Comparison of ENCODE assay signal across 24 cellular contexts in the genomic region with DNA sequence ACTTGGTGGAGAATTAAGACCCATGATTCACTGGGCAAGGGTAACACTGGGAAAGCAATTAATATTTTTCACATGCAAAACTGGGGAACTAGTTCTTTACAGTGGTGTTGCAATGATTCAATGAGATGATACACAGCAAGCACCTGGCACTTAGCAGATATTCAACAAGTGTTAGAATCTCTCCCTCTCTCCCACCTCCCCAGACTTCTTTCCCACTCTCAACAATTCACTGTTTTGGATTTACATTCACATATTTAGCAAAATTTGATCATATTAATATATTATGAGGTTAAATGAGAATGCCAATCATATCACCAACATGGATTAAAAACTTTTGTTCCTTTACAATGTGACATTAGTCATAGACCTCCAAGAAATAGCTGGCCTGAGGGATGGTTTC.
"Had no signal": no experiment of that assay in that cellular context is flagged by ENCODE, and none has a peak within 500 bp of the region (broad histone marks: within the 10 kb centered on the region; RNA-seq: fewer than 3 reads in every experiment).

No MANE protein-coding gene starts in this region.

- H3K4me1 Mint-ChIP-seq: activated T-helper 17 cell treated with anti-CD3 and anti-CD28 coated beads, Interleukin-2, amount 50 U/mL, for 72 hours had no signal

- H3K27ac Mint-ChIP-seq: activated CD4-positive, alpha-beta memory T cell treated with anti-CD3 and anti-CD28 coated beads, Interleukin-2, amount 10 ng/mL, durations not matched to agents 7 days and 5 days; activated naive CD4-positive, alpha-beta T cell treated with anti-CD3 and anti-CD28 coated beads, Interleukin-2, amount 10 ng/mL, durations not matched to agents 7 days and 5 days; activated T-helper 17 cell treated with anti-CD3 and anti-CD28 coated beads, Interleukin-2, amount 50 U/mL, for 72 hours had no signal

- H3K4me1 ChIP-seq: SJSA1 had no signal

- H3K27me3 ChIP-seq: Peyer's patch, SJSA1 had no signal

- DNase-seq: activated CD4-positive, alpha-beta memory T cell treated with anti-CD3 and anti-CD28 coated beads, Interleukin-2, amount 10 ng/mL, durations not matched to agents 7 days and 5 days; activated CD4-positive, alpha-beta T cell treated with anti-CD3 and anti-CD28 coated beads, Interleukin-2, amount 50 U/mL, for 1 hour; activated gamma-delta T cell; activated naive CD4-positive, alpha-beta T cell treated with anti-CD3 and anti-CD28 coated beads, Interleukin-2, amount 10 ng/mL, durations not matched to agents 7 days and 5 days; activated T-cell treated with anti-CD3 and anti-CD28 coated beads for 4 hours; activated T-cell treated with anti-CD3 and anti-CD28 coated beads, Interleukin-2, amount 50 U/mL, for 48 hours; aorta; KBM-7; NCI-H1048; NCI-H146; NCI-H187 treated with DMSO at 0.1 percent for 48 hours; NCI-H2081 treated with DMSO at 0.1 percent for 48 hours; NCI-H446; NCI-H524; OCI-M1; Right ventricle myocardium superior; T-cell; WERI-Rb-1 had no signal

- H3K27me3 Mint-ChIP-seq: activated CD4-positive, alpha-beta memory T cell treated with anti-CD3 and anti-CD28 coated beads, Interleukin-2, amount 10 ng/mL, durations not matched to agents 7 days and 5 days; activated naive CD4-positive, alpha-beta T cell treated with anti-CD3 and anti-CD28 coated beads, Interleukin-2, amount 10 ng/mL, durations not matched to agents 7 days and 5 days; activated T-helper 17 cell treated with anti-CD3 and anti-CD28 coated beads, Interleukin-2, amount 50 U/mL, for 72 hours; central memory CD8-positive, alpha-beta T cell; T-cell had no signal

- H3K4me3 ChIP-seq: Peyer's patch, SJSA1 had no signal

- ATAC-seq: activated T-helper 17 cell treated with anti-CD3 and anti-CD28 coated beads, Interleukin-2, amount 50 U/mL, for 72 hours had no signal

- H3K36me3 ChIP-seq: Peyer's patch, SJSA1, WERI-Rb-1 had no signal

- H3K27ac ChIP-seq: Peyer's patch, RWPE1, SJSA1, WERI-Rb-1 had no signal

- H3K4me3 Mint-ChIP-seq: activated CD4-positive, alpha-beta memory T cell treated with anti-CD3 and anti-CD28 coated beads, Interleukin-2, amount 10 ng/mL, durations not matched to agents 7 days and 5 days; activated CD4-positive, alpha-beta T cell treated with anti-CD3 and anti-CD28 coated beads for 36 hours; activated naive CD4-positive, alpha-beta T cell treated with anti-CD3 and anti-CD28 coated beads, Interleukin-2, amount 10 ng/mL, durations not matched to agents 7 days and 5 days; central memory CD8-positive, alpha-beta T cell had no signal

- H3K9me3 ChIP-seq: Peyer's patch, SJSA1 had no signal

- H3K9me3 Mint-ChIP-seq: activated CD4-positive, alpha-beta memory T cell treated with anti-CD3 and anti-CD28 coated beads, Interleukin-2, amount 10 ng/mL, durations not matched to agents 7 days and 5 days; activated naive CD4-positive, alpha-beta T cell treated with anti-CD3 and anti-CD28 coated beads, Interleukin-2, amount 10 ng/mL, durations not matched to agents 7 days and 5 days; activated T-helper 17 cell treated with anti-CD3 and anti-CD28 coated beads, Interleukin-2, amount 50 U/mL, for 72 hours; central memory CD8-positive, alpha-beta T cell; T-cell had no signal

- H3K36me3 Mint-ChIP-seq: activated naive CD4-positive, alpha-beta T cell treated with anti-CD3 and anti-CD28 coated beads, Interleukin-2, amount 10 ng/mL, durations not matched to agents 7 days and 5 days; T-cell had no signal
